Comparison of ENCODE assay signal across 11 cellular contexts in genomic region chrX:41664307-41665299, GRCh38. TPM values are rescaled to one million over a fixed set of nuclear protein-coding genes. Genes with fewer than 3 reads are reported as not detected.
DNase-seq lines count a peak whose midpoint lies in the region; ATAC-seq, FAIRE-seq and TF ChIP-seq lines count a peak whose summit lies in the region.
"Had no signal": no experiment of that assay in that cellular context is flagged by ENCODE, and none has a peak within 500 bp of the region (broad histone marks: within the 10 kb centered on the region; RNA-seq: fewer than 3 reads in every experiment).

No MANE protein-coding gene starts in this region.

- H3K4me3 ChIP-seq in ascending aorta = no peak overlapping the region
- H3K4me3 ChIP-seq: left ventricle myocardium inferior had no signal

- TF ChIP-seq CTCF in ascending aorta (IDR thresholded peaks at IDR 0.05) = no peak
- no peak for TF ChIP-seq CTCF in MCF 10A (IDR thresholded peaks at IDR 0.05; ENCODE audit: unreplicated experiment)

- no peaks in the 10 kb centered on the region for H3K27me3 ChIP-seq in ascending aorta

- H3K9me3 ChIP-seq in ascending aorta = no peaks in the 10 kb centered on the region
- H3K9me3 ChIP-seq: left ventricle myocardium inferior had no signal

- DNase-seq in GM12891 (ENCODE audit: insufficient read length, low spot score) = no peak
- DNase-seq in ascending aorta (ENCODE audit: low spot score in 2 of 2) = no peak
- no peak for DNase-seq in ureter (ENCODE audit: low spot score)
- no peak for DNase-seq in MCF 10A (ENCODE audit: unreplicated experiment)
- no peak for DNase-seq in left colon
- DNase-seq in GDM1 (lab: John Stamatoyannopoulos, UW) = no peak
- DNase-seq: left ventricle myocardium inferior, SW 1271 had no signal

- peaks cover 42% of the 10 kb centered on the region for H3K27me3 Mint-ChIP-seq in MCF 10A (ENCODE audit: insufficient read depth, unreplicated experiment)
- H3K27me3 Mint-ChIP-seq: central memory CD8-positive, alpha-beta T cell had no signal

- no peaks in the 10 kb centered on the region for H3K9me3 Mint-ChIP-seq in MCF 10A (ENCODE audit: unreplicated experiment)
- H3K9me3 Mint-ChIP-seq: central memory CD8-positive, alpha-beta T cell had no signal

- H3K4me1 ChIP-seq in ascending aorta = peaks cover 0 to 31% of the 10 kb centered on the region in 2 donors

- no TSS peak for BruUV-seq in MCF 10A (replicated peaks; lab: Mats Ljungman, UMichigan)

- H3K4me3 Mint-ChIP-seq in MCF 10A (ENCODE audit: unreplicated experiment) = no peak overlapping the region
- H3K4me3 Mint-ChIP-seq: central memory CD8-positive, alpha-beta T cell had no signal

- peaks cover 17% of the 10 kb centered on the region for H3K4me1 Mint-ChIP-seq in MCF 10A (ENCODE audit: insufficient read depth, unreplicated experiment)

- peak overlapping the region; percentile 22 to 65 for H3K27ac ChIP-seq in ascending aorta
- H3K27ac ChIP-seq: left ventricle myocardium inferior had no signal

- FAIRE-seq in GM12891 (lab: Jason Lieb, UNC) = peak; percentile 13

- peaks cover 15% of the 10 kb centered on the region for H3K36me3 Mint-ChIP-seq in MCF 10A (ENCODE audit: insufficient read depth, unreplicated experiment)

- POLR2A ChIA-PET in MCF 10A (lab: Yijun Ruan, JAX) = no interaction called here

- peak; percentile 94 for ATAC-seq in GM19351 (IDR thresholded peaks at IDR 0.05; ENCODE audit: unreplicated experiment)
- peak; percentile 80 for ATAC-seq in HG03045 (IDR thresholded peaks at IDR 0.05; ENCODE audit: unreplicated experiment)
- no peak for ATAC-seq in left colon

- no peaks in the 10 kb centered on the region for H3K36me3 ChIP-seq in ascending aorta

- no peak overlapping the region for H3K27ac Mint-ChIP-seq in MCF 10A (ENCODE audit: low read depth, unreplicated experiment)

- no peak for TF ChIP-seq POLR2A in GM12891 (IDR thresholded peaks at IDR 0.05; ENCODE audit: low read depth, low read length)

- intact Hi-C loops in ascending aorta (cut with DNase I) (loop anchor here (5.0 to 10.0 kb wide), 2 partner anchors 33 to 220 kb away; partner anchors contain the start of gene NYX), MCF 10A (cut with micrococcal nuclease) (no loop called here), left colon (cut with DNase I, micrococcal nuclease) (no loop called here)

- CTCF ChIA-PET in MCF 10A (lab: Yijun Ruan, JAX) = no interaction called here

TF ChIP-seq in GM12891, 5 proteins besides CTCF, POLR2A, EP300 and RAD21:
- no peak for TF ChIP-seq PAX5 (IDR thresholded peaks at IDR 0.05; ENCODE audit: insufficient read depth, low read length, severe bottlenecking)
- TF ChIP-seq TAF1 (IDR thresholded peaks at IDR 0.05; ENCODE audit: low read depth, low read length) = no peak
- TF ChIP-seq SPI1 (IDR thresholded peaks at IDR 0.05; ENCODE audit: low read depth, low read length) = no peak
- TF ChIP-seq POLR2AphosphoS5 (IDR thresholded peaks at IDR 0.05; ENCODE audit: low read depth, low read length) = no peak
- no peak for TF ChIP-seq POU2F2 (IDR thresholded peaks at IDR 0.05; ENCODE audit: low read depth, low read length)

RNA-seq across cellular contexts. Expression of gene GPR34, which starts 24.2 kb away (rescaled TPM):
- 0.37 TPM for polyA plus RNA-seq in GM12891 (2012; ENCODE audit: low read depth, missing spikeins)
- 1.5 TPM for total RNA-seq in ascending aorta
- total RNA-seq in ureter = 7.1 TPM
- total RNA-seq in MCF 10A (2022) = not detected in 2 replicates
- 1 to 10 TPM; 2.2 to 7.2 TPM for total RNA-seq in left colon

RNA-seq across cellular contexts. Expression of gene GPR82, which starts 59.4 kb away (rescaled TPM):
- 0.09 TPM for polyA plus RNA-seq in GM12891 (2012; ENCODE audit: low read depth, missing spikeins)
- total RNA-seq in ascending aorta (not detected), ureter (0.26 TPM), MCF 10A (2022) (not detected in 2 replicates), left colon (under 1 TPM; 0.31 to 0.56 TPM)
